In the genomic region with DNA sequence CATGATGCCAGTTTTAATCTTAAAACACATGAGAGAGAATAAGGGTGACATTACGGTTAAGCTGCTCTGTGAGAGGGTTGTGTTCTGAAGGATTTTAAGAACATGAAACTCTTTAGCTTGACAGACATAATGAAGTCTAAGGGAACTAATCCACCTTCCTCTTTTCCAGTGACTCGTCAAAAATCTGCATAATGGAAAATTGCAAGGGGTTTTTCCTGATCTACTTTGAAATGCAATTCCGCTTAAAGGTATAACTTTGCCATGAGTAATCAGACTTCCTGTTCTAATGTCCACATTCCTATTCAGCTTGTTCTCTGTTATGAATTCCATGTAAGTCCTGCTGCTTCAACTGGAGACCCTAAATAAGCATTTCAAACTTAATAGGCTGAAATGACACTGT, we compare ENCODE assay signal across 1 cellular context.
A peak's percentile ranks its signal among the peaks of the same experiment; 100 is the strongest.
TF ChIP-seq lines count a peak whose summit lies in the region.

A gene (plus strand): TSS at position 171 of the 400 bp plus-strand sequence. CDS start 15,611 bp downstream, outside the sequence.

TF ChIP-seq in K562, 482 proteins besides CTCF, POLR2A, EP300 and RAD21:
- TF ChIP-seq GTF2E2 (tag; IDR thresholded peaks at IDR 0.05) (no peak), HDGF (IDR thresholded peaks at IDR 0.05) (no peak), PCBP1 (IDR thresholded peaks at IDR 0.05; ENCODE audit: low read depth, low read length, poor library complexity, severe bottlenecking) (no peak), SREBF1 (IDR thresholded peaks at IDR 0.05; ENCODE audit: borderline replicate concordance, low read depth, low read length) (no peak), CC2D1A (IDR thresholded peaks at IDR 0.05) (no peak), ZNF583 (CRISPR knock-in tag; IDR thresholded peaks at IDR 0.05) (no peak), KHSRP (IDR thresholded peaks at IDR 0.05) (no peak), ATF1 (CRISPR knock-in tag; IDR thresholded peaks at IDR 0.05) (no peak), ATF1 (tag; IDR thresholded peaks at IDR 0.05) (no peak), MAFF (IDR thresholded peaks at IDR 0.05; ENCODE audit: low read length) (peak; percentile 69; the same call in 1 of the 2 replicates), STAG1 (CRISPR knock-in tag; IDR thresholded peaks at IDR 0.05; ENCODE audit: borderline replicate concordance) (no peak), ELF4 (CRISPR knock-in tag; IDR thresholded peaks at IDR 0.05) (no peak), ZNF77 (CRISPR knock-in tag; IDR thresholded peaks at IDR 0.05) (no peak), ZNF143 (CRISPR knock-in tag; IDR thresholded peaks at IDR 0.05) (no peak), RBM14 (IDR thresholded peaks at IDR 0.05; ENCODE audit: borderline replicate concordance, insufficient read depth, low read depth, low read length) (no peak), KAT8 (IDR thresholded peaks at IDR 0.05; ENCODE audit: low read depth) (no peak), SMARCE1 (IDR thresholded peaks at IDR 0.05) (peak; percentile 20; the same call in 1 of the 2 replicates), CBFB (CRISPR knock-in tag; IDR thresholded peaks at IDR 0.05) (no peak), SMAD4 (CRISPR knock-in tag; conservative IDR thresholded peaks at IDR 0.05) (no peak), MAFG (tag; conservative IDR thresholded peaks at IDR 0.05) (peak; percentile 68), HEY1 (CRISPR knock-in tag; IDR thresholded peaks at IDR 0.05; ENCODE audit: borderline replicate concordance) (no peak), NFE2 (IDR thresholded peaks at IDR 0.05; ENCODE audit: low read depth) (peak; percentile 93), ZKSCAN1 (IDR thresholded peaks at IDR 0.05; ENCODE audit: low read depth, low read length) (no peak), GABPB2 (CRISPR knock-in tag; conservative IDR thresholded peaks at IDR 0.05) (no peak), SPI1 (IDR thresholded peaks at IDR 0.05; ENCODE audit: borderline replicate concordance, low read depth, low read length) (peak; percentile 91), FOXA1 (IDR thresholded peaks at IDR 0.05; ENCODE audit: borderline replicate concordance) (no peak), C11orf30 (IDR thresholded peaks at IDR 0.05; ENCODE audit: low read depth) (peak; percentile 76; the same call in 1 of the 2 replicates), ZNF121 (CRISPR knock-in tag; conservative IDR thresholded peaks at IDR 0.05) (no peak), HMG20B (CRISPR knock-in tag; IDR thresholded peaks at IDR 0.05) (no peak), DACH1 (IDR thresholded peaks at IDR 0.05; ENCODE audit: partially characterized antibody) (no peak), SMARCA4 (IDR thresholded peaks at IDR 0.05) (peak; percentile 53; the same call in 1 of the 2 replicates), ZNF274 (IDR thresholded peaks at IDR 0.05; ENCODE audit: borderline replicate concordance, low read depth, low read length) (no peak), MAFK (IDR thresholded peaks at IDR 0.05; ENCODE audit: low read length) (peak; percentile 80), SRSF9 (IDR thresholded peaks at IDR 0.05; ENCODE audit: borderline replicate concordance, low read depth, low read length) (no peak), CEBPB (tag; IDR thresholded peaks at IDR 0.05) (0 out of 2 replicates have a peak, but pooled peaks have one; percentile 7), SNIP1 (IDR thresholded peaks at IDR 0.05; ENCODE audit: low read depth) (no peak), RFX5 (IDR thresholded peaks at IDR 0.05; ENCODE audit: low read depth, low read length) (no peak), ARID1B (IDR thresholded peaks at IDR 0.05) (peak; percentile 51; the same call in 1 of the 2 replicates)
- TF ChIP-seq, protein P1, sequence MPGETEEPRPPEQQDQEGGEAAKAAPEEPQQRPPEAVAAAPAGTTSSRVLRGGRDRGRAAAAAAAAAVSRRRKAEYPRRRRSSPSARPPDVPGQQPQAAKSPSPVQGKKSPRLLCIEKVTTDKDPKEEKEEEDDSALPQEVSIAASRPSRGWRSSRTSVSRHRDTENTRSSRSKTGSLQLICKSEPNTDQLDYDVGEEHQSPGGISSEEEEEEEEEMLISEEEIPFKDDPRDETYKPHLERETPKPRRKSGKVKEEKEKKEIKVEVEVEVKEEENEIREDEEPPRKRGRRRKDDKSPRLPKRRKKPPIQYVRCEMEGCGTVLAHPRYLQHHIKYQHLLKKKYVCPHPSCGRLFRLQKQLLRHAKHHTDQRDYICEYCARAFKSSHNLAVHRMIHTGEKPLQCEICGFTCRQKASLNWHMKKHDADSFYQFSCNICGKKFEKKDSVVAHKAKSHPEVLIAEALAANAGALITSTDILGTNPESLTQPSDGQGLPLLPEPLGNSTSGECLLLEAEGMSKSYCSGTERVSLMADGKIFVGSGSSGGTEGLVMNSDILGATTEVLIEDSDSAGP (CRISPR knock-in tag; IDR thresholded peaks at IDR 0.05): no peak
- TF ChIP-seq, protein P2, sequence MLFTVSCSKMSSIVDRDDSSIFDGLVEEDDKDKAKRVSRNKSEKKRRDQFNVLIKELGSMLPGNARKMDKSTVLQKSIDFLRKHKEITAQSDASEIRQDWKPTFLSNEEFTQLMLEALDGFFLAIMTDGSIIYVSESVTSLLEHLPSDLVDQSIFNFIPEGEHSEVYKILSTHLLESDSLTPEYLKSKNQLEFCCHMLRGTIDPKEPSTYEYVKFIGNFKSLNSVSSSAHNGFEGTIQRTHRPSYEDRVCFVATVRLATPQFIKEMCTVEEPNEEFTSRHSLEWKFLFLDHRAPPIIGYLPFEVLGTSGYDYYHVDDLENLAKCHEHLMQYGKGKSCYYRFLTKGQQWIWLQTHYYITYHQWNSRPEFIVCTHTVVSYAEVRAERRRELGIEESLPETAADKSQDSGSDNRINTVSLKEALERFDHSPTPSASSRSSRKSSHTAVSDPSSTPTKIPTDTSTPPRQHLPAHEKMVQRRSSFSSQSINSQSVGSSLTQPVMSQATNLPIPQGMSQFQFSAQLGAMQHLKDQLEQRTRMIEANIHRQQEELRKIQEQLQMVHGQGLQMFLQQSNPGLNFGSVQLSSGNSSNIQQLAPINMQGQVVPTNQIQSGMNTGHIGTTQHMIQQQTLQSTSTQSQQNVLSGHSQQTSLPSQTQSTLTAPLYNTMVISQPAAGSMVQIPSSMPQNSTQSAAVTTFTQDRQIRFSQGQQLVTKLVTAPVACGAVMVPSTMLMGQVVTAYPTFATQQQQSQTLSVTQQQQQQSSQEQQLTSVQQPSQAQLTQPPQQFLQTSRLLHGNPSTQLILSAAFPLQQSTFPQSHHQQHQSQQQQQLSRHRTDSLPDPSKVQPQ (CRISPR knock-in tag; IDR thresholded peaks at IDR 0.05; ENCODE audit: borderline replicate concordance): no peak
- TF ChIP-seq, protein P3, sequence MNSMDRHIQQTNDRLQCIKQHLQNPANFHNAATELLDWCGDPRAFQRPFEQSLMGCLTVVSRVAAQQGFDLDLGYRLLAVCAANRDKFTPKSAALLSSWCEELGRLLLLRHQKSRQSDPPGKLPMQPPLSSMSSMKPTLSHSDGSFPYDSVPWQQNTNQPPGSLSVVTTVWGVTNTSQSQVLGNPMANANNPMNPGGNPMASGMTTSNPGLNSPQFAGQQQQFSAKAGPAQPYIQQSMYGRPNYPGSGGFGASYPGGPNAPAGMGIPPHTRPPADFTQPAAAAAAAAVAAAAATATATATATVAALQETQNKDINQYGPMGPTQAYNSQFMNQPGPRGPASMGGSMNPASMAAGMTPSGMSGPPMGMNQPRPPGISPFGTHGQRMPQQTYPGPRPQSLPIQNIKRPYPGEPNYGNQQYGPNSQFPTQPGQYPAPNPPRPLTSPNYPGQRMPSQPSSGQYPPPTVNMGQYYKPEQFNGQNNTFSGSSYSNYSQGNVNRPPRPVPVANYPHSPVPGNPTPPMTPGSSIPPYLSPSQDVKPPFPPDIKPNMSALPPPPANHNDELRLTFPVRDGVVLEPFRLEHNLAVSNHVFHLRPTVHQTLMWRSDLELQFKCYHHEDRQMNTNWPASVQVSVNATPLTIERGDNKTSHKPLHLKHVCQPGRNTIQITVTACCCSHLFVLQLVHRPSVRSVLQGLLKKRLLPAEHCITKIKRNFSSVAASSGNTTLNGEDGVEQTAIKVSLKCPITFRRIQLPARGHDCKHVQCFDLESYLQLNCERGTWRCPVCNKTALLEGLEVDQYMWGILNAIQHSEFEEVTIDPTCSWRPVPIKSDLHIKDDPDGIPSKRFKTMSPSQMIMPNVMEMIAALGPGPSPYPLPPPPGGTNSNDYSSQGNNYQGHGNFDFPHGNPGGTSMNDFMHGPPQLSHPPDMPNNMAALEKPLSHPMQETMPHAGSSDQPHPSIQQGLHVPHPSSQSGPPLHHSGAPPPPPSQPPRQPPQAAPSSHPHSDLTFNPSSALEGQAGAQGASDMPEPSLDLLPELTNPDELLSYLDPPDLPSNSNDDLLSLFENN (IDR thresholded peaks at IDR 0.05; ENCODE audit: low read depth in 2 of 2, low read length in 2 of 2): no peak
- TF ChIP-seq, protein P4, sequence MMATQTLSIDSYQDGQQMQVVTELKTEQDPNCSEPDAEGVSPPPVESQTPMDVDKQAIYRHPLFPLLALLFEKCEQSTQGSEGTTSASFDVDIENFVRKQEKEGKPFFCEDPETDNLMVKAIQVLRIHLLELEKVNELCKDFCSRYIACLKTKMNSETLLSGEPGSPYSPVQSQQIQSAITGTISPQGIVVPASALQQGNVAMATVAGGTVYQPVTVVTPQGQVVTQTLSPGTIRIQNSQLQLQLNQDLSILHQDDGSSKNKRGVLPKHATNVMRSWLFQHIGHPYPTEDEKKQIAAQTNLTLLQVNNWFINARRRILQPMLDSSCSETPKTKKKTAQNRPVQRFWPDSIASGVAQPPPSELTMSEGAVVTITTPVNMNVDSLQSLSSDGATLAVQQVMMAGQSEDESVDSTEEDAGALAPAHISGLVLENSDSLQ (IDR thresholded peaks at IDR 0.05): peak; percentile 51; the same call in 1 of the 2 replicates
- TF ChIP-seq, protein P5, sequence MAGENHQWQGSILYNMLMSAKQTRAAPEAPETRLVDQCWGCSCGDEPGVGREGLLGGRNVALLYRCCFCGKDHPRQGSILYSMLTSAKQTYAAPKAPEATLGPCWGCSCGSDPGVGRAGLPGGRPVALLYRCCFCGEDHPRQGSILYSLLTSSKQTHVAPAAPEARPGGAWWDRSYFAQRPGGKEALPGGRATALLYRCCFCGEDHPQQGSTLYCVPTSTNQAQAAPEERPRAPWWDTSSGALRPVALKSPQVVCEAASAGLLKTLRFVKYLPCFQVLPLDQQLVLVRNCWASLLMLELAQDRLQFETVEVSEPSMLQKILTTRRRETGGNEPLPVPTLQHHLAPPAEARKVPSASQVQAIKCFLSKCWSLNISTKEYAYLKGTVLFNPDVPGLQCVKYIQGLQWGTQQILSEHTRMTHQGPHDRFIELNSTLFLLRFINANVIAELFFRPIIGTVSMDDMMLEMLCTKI (IDR thresholded peaks at IDR 0.05; ENCODE audit: partially characterized antibody): no peak
- TF ChIP-seq, protein P6, sequence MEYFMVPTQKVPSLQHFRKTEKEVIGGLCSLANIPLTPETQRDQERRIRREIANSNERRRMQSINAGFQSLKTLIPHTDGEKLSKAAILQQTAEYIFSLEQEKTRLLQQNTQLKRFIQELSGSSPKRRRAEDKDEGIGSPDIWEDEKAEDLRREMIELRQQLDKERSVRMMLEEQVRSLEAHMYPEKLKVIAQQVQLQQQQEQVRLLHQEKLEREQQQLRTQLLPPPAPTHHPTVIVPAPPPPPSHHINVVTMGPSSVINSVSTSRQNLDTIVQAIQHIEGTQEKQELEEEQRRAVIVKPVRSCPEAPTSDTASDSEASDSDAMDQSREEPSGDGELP (CRISPR knock-in tag; IDR thresholded peaks at IDR 0.05; ENCODE audit: borderline replicate concordance): no peak
- TF ChIP-seq, protein P7, sequence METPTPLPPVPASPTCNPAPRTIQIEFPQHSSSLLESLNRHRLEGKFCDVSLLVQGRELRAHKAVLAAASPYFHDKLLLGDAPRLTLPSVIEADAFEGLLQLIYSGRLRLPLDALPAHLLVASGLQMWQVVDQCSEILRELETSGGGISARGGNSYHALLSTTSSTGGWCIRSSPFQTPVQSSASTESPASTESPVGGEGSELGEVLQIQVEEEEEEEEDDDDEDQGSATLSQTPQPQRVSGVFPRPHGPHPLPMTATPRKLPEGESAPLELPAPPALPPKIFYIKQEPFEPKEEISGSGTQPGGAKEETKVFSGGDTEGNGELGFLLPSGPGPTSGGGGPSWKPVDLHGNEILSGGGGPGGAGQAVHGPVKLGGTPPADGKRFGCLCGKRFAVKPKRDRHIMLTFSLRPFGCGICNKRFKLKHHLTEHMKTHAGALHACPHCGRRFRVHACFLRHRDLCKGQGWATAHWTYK (CRISPR knock-in tag; IDR thresholded peaks at IDR 0.05): no peak
- TF ChIP-seq, protein P8, sequence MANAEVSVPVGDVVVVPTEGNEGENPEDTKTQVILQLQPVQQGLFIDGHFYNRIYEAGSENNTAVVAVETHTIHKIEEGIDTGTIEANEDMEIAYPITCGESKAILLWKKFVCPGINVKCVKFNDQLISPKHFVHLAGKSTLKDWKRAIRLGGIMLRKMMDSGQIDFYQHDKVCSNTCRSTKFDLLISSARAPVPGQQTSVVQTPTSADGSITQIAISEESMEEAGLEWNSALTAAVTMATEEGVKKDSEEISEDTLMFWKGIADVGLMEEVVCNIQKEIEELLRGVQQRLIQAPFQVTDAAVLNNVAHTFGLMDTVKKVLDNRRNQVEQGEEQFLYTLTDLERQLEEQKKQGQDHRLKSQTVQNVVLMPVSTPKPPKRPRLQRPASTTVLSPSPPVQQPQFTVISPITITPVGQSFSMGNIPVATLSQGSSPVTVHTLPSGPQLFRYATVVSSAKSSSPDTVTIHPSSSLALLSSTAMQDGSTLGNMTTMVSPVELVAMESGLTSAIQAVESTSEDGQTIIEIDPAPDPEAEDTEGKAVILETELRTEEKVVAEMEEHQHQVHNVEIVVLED (CRISPR knock-in tag; IDR thresholded peaks at IDR 0.05): no peak
- TF ChIP-seq, protein P9, sequence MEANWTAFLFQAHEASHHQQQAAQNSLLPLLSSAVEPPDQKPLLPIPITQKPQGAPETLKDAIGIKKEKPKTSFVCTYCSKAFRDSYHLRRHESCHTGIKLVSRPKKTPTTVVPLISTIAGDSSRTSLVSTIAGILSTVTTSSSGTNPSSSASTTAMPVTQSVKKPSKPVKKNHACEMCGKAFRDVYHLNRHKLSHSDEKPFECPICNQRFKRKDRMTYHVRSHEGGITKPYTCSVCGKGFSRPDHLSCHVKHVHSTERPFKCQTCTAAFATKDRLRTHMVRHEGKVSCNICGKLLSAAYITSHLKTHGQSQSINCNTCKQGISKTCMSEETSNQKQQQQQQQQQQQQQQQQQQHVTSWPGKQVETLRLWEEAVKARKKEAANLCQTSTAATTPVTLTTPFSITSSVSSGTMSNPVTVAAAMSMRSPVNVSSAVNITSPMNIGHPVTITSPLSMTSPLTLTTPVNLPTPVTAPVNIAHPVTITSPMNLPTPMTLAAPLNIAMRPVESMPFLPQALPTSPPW (CRISPR knock-in tag; IDR thresholded peaks at IDR 0.05): 0 out of 2 replicates have a peak, but pooled peaks have one; percentile 6
- TF ChIP-seq, protein P10, sequence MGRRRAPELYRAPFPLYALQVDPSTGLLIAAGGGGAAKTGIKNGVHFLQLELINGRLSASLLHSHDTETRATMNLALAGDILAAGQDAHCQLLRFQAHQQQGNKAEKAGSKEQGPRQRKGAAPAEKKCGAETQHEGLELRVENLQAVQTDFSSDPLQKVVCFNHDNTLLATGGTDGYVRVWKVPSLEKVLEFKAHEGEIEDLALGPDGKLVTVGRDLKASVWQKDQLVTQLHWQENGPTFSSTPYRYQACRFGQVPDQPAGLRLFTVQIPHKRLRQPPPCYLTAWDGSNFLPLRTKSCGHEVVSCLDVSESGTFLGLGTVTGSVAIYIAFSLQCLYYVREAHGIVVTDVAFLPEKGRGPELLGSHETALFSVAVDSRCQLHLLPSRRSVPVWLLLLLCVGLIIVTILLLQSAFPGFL (CRISPR knock-in tag; IDR thresholded peaks at IDR 0.05): no peak
- TF ChIP-seq, protein P11, sequence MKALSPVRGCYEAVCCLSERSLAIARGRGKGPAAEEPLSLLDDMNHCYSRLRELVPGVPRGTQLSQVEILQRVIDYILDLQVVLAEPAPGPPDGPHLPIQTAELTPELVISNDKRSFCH (CRISPR knock-in tag; IDR thresholded peaks at IDR 0.05): no peak
- TF ChIP-seq, protein P11 (tag; IDR thresholded peaks at IDR 0.05): no peak
TF ChIP-seq in K562: peak in this region for 12.
